8 cellular contexts compared by ENCODE assay signal in the genomic region with DNA sequence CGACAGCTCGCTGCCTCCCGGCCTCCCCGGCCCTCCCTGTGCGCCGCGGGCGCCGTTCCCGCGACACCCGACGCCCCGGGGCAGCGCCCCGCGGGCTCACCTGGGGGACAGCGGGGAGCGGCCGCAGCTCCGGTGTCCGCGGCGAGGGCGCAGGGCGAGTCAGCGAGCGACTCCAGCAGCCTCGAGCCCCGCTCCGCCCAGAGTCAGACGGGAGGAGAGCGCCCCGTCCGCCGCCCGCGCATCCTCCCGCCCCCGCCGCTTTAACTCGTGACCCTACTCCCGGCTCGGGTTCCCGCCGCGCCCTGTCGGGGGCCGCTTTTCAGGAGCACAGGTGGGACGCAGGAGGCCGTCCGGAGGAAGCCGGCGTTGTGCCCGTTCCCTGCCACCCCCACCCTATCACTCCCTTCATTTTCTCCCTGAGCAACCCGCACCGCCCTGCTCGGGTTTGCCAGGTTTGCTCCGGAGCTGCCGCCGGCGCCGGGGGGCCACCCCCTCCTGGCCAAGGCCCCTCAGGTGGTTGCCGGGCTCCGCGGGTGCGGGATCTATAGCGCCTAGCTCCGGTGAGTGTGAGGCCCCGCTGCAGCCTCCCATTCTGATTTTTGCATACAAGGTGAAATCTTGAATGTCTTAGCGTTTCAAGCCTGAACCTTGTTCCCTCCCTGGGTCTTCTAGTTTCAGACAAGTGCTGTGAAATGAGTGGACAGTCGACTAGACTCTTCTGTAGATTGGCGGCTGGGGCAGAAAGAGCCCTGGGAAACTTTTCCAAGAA. TPM values are rescaled to one million over a fixed set of nuclear protein-coding genes. Genes with fewer than 3 reads are reported as not detected.
A peak's percentile ranks its signal among the peaks of the same experiment; 100 is the strongest.
DNase-seq lines count a peak whose midpoint lies in the region; ATAC-seq and TF ChIP-seq lines count a peak whose summit lies in the region.

A gene with protein sequence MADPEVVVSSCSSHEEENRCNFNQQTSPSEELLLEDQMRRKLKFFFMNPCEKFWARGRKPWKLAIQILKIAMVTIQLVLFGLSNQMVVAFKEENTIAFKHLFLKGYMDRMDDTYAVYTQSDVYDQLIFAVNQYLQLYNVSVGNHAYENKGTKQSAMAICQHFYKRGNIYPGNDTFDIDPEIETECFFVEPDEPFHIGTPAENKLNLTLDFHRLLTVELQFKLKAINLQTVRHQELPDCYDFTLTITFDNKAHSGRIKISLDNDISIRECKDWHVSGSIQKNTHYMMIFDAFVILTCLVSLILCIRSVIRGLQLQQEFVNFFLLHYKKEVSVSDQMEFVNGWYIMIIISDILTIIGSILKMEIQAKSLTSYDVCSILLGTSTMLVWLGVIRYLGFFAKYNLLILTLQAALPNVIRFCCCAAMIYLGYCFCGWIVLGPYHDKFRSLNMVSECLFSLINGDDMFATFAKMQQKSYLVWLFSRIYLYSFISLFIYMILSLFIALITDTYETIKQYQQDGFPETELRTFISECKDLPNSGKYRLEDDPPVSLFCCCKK (minus strand): TSS at position 205 of the 769 bp plus-strand sequence. CDS start 3,140 bp downstream, outside the sequence.

- TF ChIP-seq CTCF in BE2C (IDR thresholded peaks at IDR 0.05; ENCODE audit: low read depth, low read length) (no peak), OCI-LY3 (IDR thresholded peaks at IDR 0.05; ENCODE audit: low read depth, low read length) (no peak)

- H3K9me3 Mint-ChIP-seq in activated naive CD4-positive, alpha-beta T cell treated with anti-CD3 and anti-CD28 coated beads, Interleukin-2, amount 50 U/mL, for 72 hours = no peaks in the 10 kb centered on the region

- no peaks in the 10 kb centered on the region for H3K4me1 ChIP-seq in BE2C
- peaks cover 6% of the 10 kb centered on the region; the same call in 1 of the 2 replicates for H3K4me1 ChIP-seq in OCI-LY3 (ENCODE audit: low read length)

- peak within 1 kb of the TSS; percentile 91 for H2AFZ ChIP-seq in OCI-LY3 (ENCODE audit: low read depth, low read length)

- H3K27me3 ChIP-seq in BE2C (peaks cover 59% of the 10 kb centered on the region), OCI-LY3 (ENCODE audit: low read depth, low read length) (peaks cover 27% of the 10 kb centered on the region)

- no peaks in the 10 kb centered on the region for H3K36me3 ChIP-seq in BE2C
- H3K36me3 ChIP-seq in OCI-LY3 (replicated peaks; ENCODE audit: low read depth, low read length) = no peaks in the 10 kb centered on the region

- H3K79me2 ChIP-seq in OCI-LY3 (ENCODE audit: low read length) = no peaks in the 10 kb centered on the region

- H3K4me3 ChIP-seq in BE2C (ENCODE audit: low read depth, low read length) (no peak within 1 kb of the TSS), OCI-LY3 (ENCODE audit: low read length) (peak within 1 kb of the TSS; percentile 94), iPS-11a (ENCODE audit: low read depth, low read length) (peak within 1 kb of the TSS; percentile 51), skin epidermis (peak within 1 kb of the TSS; percentile 32 to 56 (median 41))

- DNase-seq in BE2C = peak; percentile 6
- DNase-seq in activated naive CD4-positive, alpha-beta T cell treated with anti-CD3 and anti-CD28 coated beads, Interleukin-2, amount 50 U/mL, for 72 hours (ENCODE audit: low spot score in 2 of 2) = peak in 1 of 2 donors; percentile 19
- no peak for DNase-seq in NK-92 (lab: John Stamatoyannopoulos, UW; ENCODE audit: unreplicated experiment)

- H3K27ac ChIP-seq in OCI-LY3 (ENCODE audit: low read length) = no peak within 1 kb of the TSS
- H3K27ac ChIP-seq in skin epidermis = peak within 1 kb of the TSS in 9 of 21 experiments; percentile 3 to 81 (median 23)

- H3K27ac Mint-ChIP-seq in activated naive CD4-positive, alpha-beta T cell treated with anti-CD3 and anti-CD28 coated beads, Interleukin-2, amount 50 U/mL, for 72 hours = no peak within 1 kb of the TSS

- peak within 1 kb of the TSS; percentile 90 for H3K4me2 ChIP-seq in OCI-LY3 (ENCODE audit: low read length)

- H4K20me1 ChIP-seq in OCI-LY3 (ENCODE audit: insufficient read depth, low read length) = no peaks in the 10 kb centered on the region

- H3K9ac ChIP-seq in OCI-LY3 (ENCODE audit: low read length) = peak within 1 kb of the TSS; percentile 56

- H3K9me3 ChIP-seq in BE2C = no peaks in the 10 kb centered on the region
- no peaks in the 10 kb centered on the region for H3K9me3 ChIP-seq in OCI-LY3 (ENCODE audit: insufficient read depth, low read length)

- ATAC-seq in GM19043 (IDR thresholded peaks at IDR 0.05; ENCODE audit: low read depth, unreplicated experiment) = peak; percentile 48
- peak; percentile 59 for ATAC-seq in HG03103 (IDR thresholded peaks at IDR 0.05; ENCODE audit: low read depth, unreplicated experiment)
- peak; percentile 74 to 78 for ATAC-seq in activated naive CD4-positive, alpha-beta T cell treated with anti-CD3 and anti-CD28 coated beads, Interleukin-2, amount 50 U/mL, for 72 hours

- no peaks in the 10 kb centered on the region for H3K36me3 Mint-ChIP-seq in activated naive CD4-positive, alpha-beta T cell treated with anti-CD3 and anti-CD28 coated beads, Interleukin-2, amount 50 U/mL, for 72 hours

RNA-seq across cellular contexts. Expression of the gene that starts here (rescaled TPM):
- polyA plus RNA-seq in BE2C (2012; ENCODE audit: insufficient read depth, insufficient read length, low read depth) = not detected
- under 1 TPM; 0.16 to 0.27 TPM for total RNA-seq in activated naive CD4-positive, alpha-beta T cell treated with anti-CD3 and anti-CD28 coated beads, Interleukin-2, amount 50 U/mL, for 72 hours

Comparison
In these comparisons a context has a peak if more than half of its experiments do, and no peak if none do; other contexts are left out.
1. Peak in ATAC-seq in activated naive CD4-positive, alpha-beta T cell treated with anti-CD3 and anti-CD28 coated beads, Interleukin-2, amount 50 U/mL, for 72 hours; RNA of the gene not detected or under 1 TPM.